20 cellular contexts compared by ENCODE assay signal in the genomic region with DNA sequence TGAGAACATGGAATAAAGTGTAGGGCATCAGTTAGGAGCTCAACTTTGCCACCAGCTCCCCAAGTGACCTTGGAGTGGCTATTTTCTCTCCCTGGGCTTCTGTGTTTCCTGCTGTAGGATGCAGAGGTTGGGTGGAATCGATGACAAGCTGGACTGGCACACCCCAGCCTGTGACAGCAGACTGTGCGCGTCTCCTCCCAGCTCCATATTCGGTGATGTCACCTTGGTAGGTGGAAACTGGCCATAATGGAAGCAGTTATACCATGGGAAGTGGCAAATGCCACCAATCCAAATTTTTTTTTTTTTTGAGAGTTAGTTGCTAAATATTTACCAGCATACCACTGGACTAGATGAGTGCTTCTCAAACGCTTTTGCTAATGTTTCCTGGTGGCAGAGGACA.
A peak's percentile ranks its signal among the peaks of the same experiment; 100 is the strongest.
DNase-seq lines count a peak whose midpoint lies in the region; ATAC-seq and TF ChIP-seq lines count a peak whose summit lies in the region.
"Had no signal": no experiment of that assay in that cellular context is flagged by ENCODE, and none has a peak within 500 bp of the region (broad histone marks: within the 10 kb centered on the region; RNA-seq: fewer than 3 reads in every experiment).

No MANE protein-coding gene starts in this region.

- H3F3A ChIP-seq in PC-3 (ENCODE audit: low read length, unreplicated experiment): no peaks in the 10 kb centered on the region

- CTCF ChIA-PET in PC-3 (lab: Charles Lee): no interaction called here

- no peak overlapping the region for H2AFZ ChIP-seq in PC-3 (ENCODE audit: low read length)

- H3K9me2 ChIP-seq in PC-3 (replicated peaks; ENCODE audit: low read length): no peaks in the 10 kb centered on the region

- no peaks in the 10 kb centered on the region for H4K20me1 ChIP-seq in PC-3 (ENCODE audit: low read length)
- H4K20me1 ChIP-seq: BLaER1 had no signal

- POLR2A ChIA-PET in PC-3 (lab: Charles Lee; ENCODE audit: unreplicated experiment): no interaction called here

- intact Hi-C loops in left lung (cut with DNase I) (no loop called here), upper lobe of right lung (cut with DNase I) (no loop called here), PC-3 (cut with micrococcal nuclease) (no loop called here)

- H3K4me3 ChIP-seq in left lung (no peak overlapping the region), lung (no peak overlapping the region), upper lobe of right lung (no peak overlapping the region), PC-3 (ENCODE audit: low read length) (no peak overlapping the region)
- H3K4me3 ChIP-seq: BLaER1 had no signal

- H3K9ac ChIP-seq in PC-3 (ENCODE audit: low read length): no peak overlapping the region
- H3K9ac ChIP-seq: BLaER1 had no signal

- ATAC-seq in left lung (peak; percentile 85), lung (ENCODE audit: insufficient read depth, low FRiP score) (peak; percentile 14), upper lobe of right lung (peak; percentile 77), HG02970 (IDR thresholded peaks at IDR 0.05; ENCODE audit: low FRiP score, unreplicated experiment) (no peak), HG03342 (IDR thresholded peaks at IDR 0.05; ENCODE audit: unreplicated experiment) (no peak), PC-3 (no peak)

- 66 to 67% methylated on average over 5 of the region's 5 CpGs for WGBS in lung, 2 donors

- no peak for TF ChIP-seq CTCF in left lung (IDR thresholded peaks at IDR 0.05)
- no peak for TF ChIP-seq CTCF in lung (IDR thresholded peaks at IDR 0.05; ENCODE audit: control extremely low read depth, extremely low read depth)
- TF ChIP-seq CTCF in upper lobe of right lung (IDR thresholded peaks at IDR 0.05): no peak
- no peak for TF ChIP-seq CTCF in PC-3 (conservative IDR thresholded peaks at IDR 0.05; ENCODE audit: low read depth, low read length)

- no peaks in the 10 kb centered on the region for H3K79me2 ChIP-seq in PC-3 (ENCODE audit: low read length)

- H3K36me3 ChIP-seq in left lung: no peaks in the 10 kb centered on the region
- no peaks in the 10 kb centered on the region for H3K36me3 ChIP-seq in lung (ENCODE audit: control insufficient read depth in 2 of 2, insufficient read depth in 2 of 2, low read length in 2 of 2)
- no peaks in the 10 kb centered on the region for H3K36me3 ChIP-seq in upper lobe of right lung
- no peaks in the 10 kb centered on the region for H3K36me3 ChIP-seq in PC-3 (ENCODE audit: low read depth, low read length)
- H3K36me3 ChIP-seq: BE2C, BLaER1 had no signal

- H3K9me3 ChIP-seq in left lung (no peaks in the 10 kb centered on the region), lung (ENCODE audit: control insufficient read depth in 2 of 2, insufficient read depth in 1 of 2, low read length in 1 of 2) (no peaks in the 10 kb centered on the region), upper lobe of right lung (no peaks in the 10 kb centered on the region), PC-3 (ENCODE audit: low read length) (no peaks in the 10 kb centered on the region)
- H3K9me3 ChIP-seq: BE2C, Caco-2 had no signal

- DNase-seq in NCI-H2029 treated with DMSO at 0.1 percent for 48 hours (lab: John Stamatoyannopoulos, UW) (peak; percentile 39), left lung (no peak), lung (ENCODE audit: low spot score) (no peak), upper lobe of right lung (no peak), PC-3 (no peak), activated T-cell treated with anti-CD3 and anti-CD28 coated beads for 4 hours (no peak)
- DNase-seq: 8988T; ACHN; BE2C; C1 segment of cervical spinal cord; Caco-2; Calu3; CD4-positive, alpha-beta memory T cell; CD4-positive, CD25-positive, alpha-beta regulatory T cell; CD8-positive, alpha-beta memory T cell; DMS79 treated with DMSO at 0.1 percent for 48 hours; GF-D8 had no signal

- no TSS peak for BruUV-seq in PC-3 (replicated peaks; lab: Mats Ljungman, UMichigan)

- H3K27ac ChIP-seq in left lung (no peak overlapping the region), lung (ENCODE audit: low read depth in 1 of 2, low read length in 1 of 2) (no peak overlapping the region), upper lobe of right lung (peak overlapping the region; percentile 36), PC-3 (ENCODE audit: low read length) (no peak overlapping the region)
- H3K27ac ChIP-seq: BLaER1 had no signal

- peaks cover 5 to 6% of the 10 kb centered on the region in 2 donors for H3K4me1 ChIP-seq in left lung
- H3K4me1 ChIP-seq in lung (ENCODE audit: control insufficient read depth in 2 of 2, insufficient read depth in 2 of 2, low read length in 2 of 2): no peaks in the 10 kb centered on the region
- no peaks in the 10 kb centered on the region for H3K4me1 ChIP-seq in upper lobe of right lung
- H3K4me1 ChIP-seq in PC-3 (ENCODE audit: insufficient read depth, low read length): no peaks in the 10 kb centered on the region
- H3K4me1 ChIP-seq: BE2C had no signal

- no peaks in the 10 kb centered on the region for H3K27me3 ChIP-seq in left lung
- H3K27me3 ChIP-seq in lung (ENCODE audit: control insufficient read depth, insufficient read depth): no peaks in the 10 kb centered on the region
- no peaks in the 10 kb centered on the region for H3K27me3 ChIP-seq in upper lobe of right lung
- H3K27me3 ChIP-seq in PC-3 (ENCODE audit: low read length): no peaks in the 10 kb centered on the region
- H3K27me3 ChIP-seq: BE2C, BLaER1 had no signal

- no peak overlapping the region for H3K4me2 ChIP-seq in PC-3 (ENCODE audit: low read length)
- H3K4me2 ChIP-seq: BLaER1 had no signal

Comparison
In these comparisons a context has a peak if more than half of its experiments do, and no peak if none do; other contexts are left out.
1. ATAC-seq: peak in left lung (single experiment), lung (single experiment) and upper lobe of right lung (single experiment); none in HG02970 (single experiment), HG03342 (single experiment) and PC-3 (single experiment).